9 cellular contexts compared by ENCODE assay signal in genomic region chr1:160437432-160438319, GRCh38. TPM values are rescaled to one million over a fixed set of nuclear protein-coding genes. Genes with fewer than 3 reads are reported as not detected.
DNase-seq lines count a peak whose midpoint lies in the region; ATAC-seq and TF ChIP-seq lines count a peak whose summit lies in the region.
"Had no signal": no experiment of that assay in that cellular context is flagged by ENCODE, and none has a peak within 500 bp of the region (broad histone marks: within the 10 kb centered on the region; RNA-seq: fewer than 3 reads in every experiment).

No MANE protein-coding gene starts in this region.

- no peaks in the 10 kb centered on the region for H3K9me3 ChIP-seq in CD4-positive, CD25-positive, alpha-beta regulatory T cell (ENCODE audit: control insufficient read depth in 2 of 2, low read length in 2 of 2)
- no peaks in the 10 kb centered on the region for H3K9me3 ChIP-seq in gastrocnemius medialis

- H3K9me3 Mint-ChIP-seq in CD4-positive, CD25-positive, alpha-beta regulatory T cell, result peaks cover 0 to 6% (median 0%) of the 10 kb centered on the region in 7 donors
- no peaks in the 10 kb centered on the region for H3K9me3 Mint-ChIP-seq in glutamatergic neuron (ENCODE audit: unreplicated experiment)

- peak; percentile 83 for ATAC-seq in CD4-positive, CD25-positive, alpha-beta regulatory T cell (ENCODE audit: low read depth in 2 of 2)
- ATAC-seq in GM19397 (IDR thresholded peaks at IDR 0.05; ENCODE audit: unreplicated experiment) (peak; percentile 71), HG03432 (IDR thresholded peaks at IDR 0.05; ENCODE audit: unreplicated experiment) (peak; percentile 82), gastrocnemius medialis (no peak), HG03025 (IDR thresholded peaks at IDR 0.05; ENCODE audit: low FRiP score, unreplicated experiment) (no peak)

- H3K36me3 Mint-ChIP-seq in CD4-positive, CD25-positive, alpha-beta regulatory T cell, result no peaks in the 10 kb centered on the region
- no peaks in the 10 kb centered on the region for H3K36me3 Mint-ChIP-seq in glutamatergic neuron (ENCODE audit: unreplicated experiment)

- peaks cover 26% of the 10 kb centered on the region for H3K4me1 ChIP-seq in CD4-positive, CD25-positive, alpha-beta regulatory T cell (ENCODE audit: control insufficient read depth, insufficient read depth, low read length, poor library complexity, severe bottlenecking)
- no peaks in the 10 kb centered on the region for H3K4me1 ChIP-seq in gastrocnemius medialis

- H3K27ac Mint-ChIP-seq in CD4-positive, CD25-positive, alpha-beta regulatory T cell, result peak overlapping the region; percentile 96 to 99 (median 97)
- H3K27ac Mint-ChIP-seq in glutamatergic neuron (ENCODE audit: unreplicated experiment), result no peak overlapping the region

- in situ Hi-C loops in gastrocnemius medialis (cut with MboI; ENCODE audit: low sequenced_read_pairs in 4 of 4), result no loop called here

- peak in 2 of 3 donors; percentile 57 to 84 for DNase-seq in CD4-positive, CD25-positive, alpha-beta regulatory T cell
- no peak for DNase-seq in coronary artery (ENCODE audit: low spot score)
- DNase-seq in GM20000 (ENCODE audit: low spot score), result no peak
- no peak for DNase-seq in gastrocnemius medialis
- DNase-seq in glutamatergic neuron, result no peak
- DNase-seq: activated CD4-positive, alpha-beta T cell treated with anti-CD3 and anti-CD28 coated beads for 4 hours had no signal

- TF ChIP-seq CTCF in coronary artery (IDR thresholded peaks at IDR 0.05) (no peak), GM20000 (IDR thresholded peaks at IDR 0.05; ENCODE audit: extremely low read depth, missing control alignments) (no peak), gastrocnemius medialis (IDR thresholded peaks at IDR 0.05 in 4 of 5, conservative IDR thresholded peaks at IDR 0.05 in 1 of 5) (no peak), glutamatergic neuron (IDR thresholded peaks at IDR 0.05; ENCODE audit: partially characterized antibody, unreplicated experiment) (no peak)

- intact Hi-C loops in gastrocnemius medialis (cut with DNase I; ENCODE audit: low total_unique reads), result no loop called here

- H3K4me3 Mint-ChIP-seq in CD4-positive, CD25-positive, alpha-beta regulatory T cell, result peak overlapping the region; percentile 17 to 94 (median 82)
- H3K4me3 Mint-ChIP-seq in glutamatergic neuron (ENCODE audit: unreplicated experiment), result no peak overlapping the region

- no peaks in the 10 kb centered on the region for H3K27me3 Mint-ChIP-seq in CD4-positive, CD25-positive, alpha-beta regulatory T cell
- H3K27me3 Mint-ChIP-seq in glutamatergic neuron (ENCODE audit: unreplicated experiment), result peaks cover 2% of the 10 kb centered on the region

- H3K36me3 ChIP-seq in CD4-positive, CD25-positive, alpha-beta regulatory T cell (ENCODE audit: control insufficient read depth, insufficient read depth, low read length), result no peaks in the 10 kb centered on the region
- H3K36me3 ChIP-seq in gastrocnemius medialis, result no peaks in the 10 kb centered on the region

- peak overlapping the region; percentile 67 for H3K4me3 ChIP-seq in CD4-positive, CD25-positive, alpha-beta regulatory T cell (ENCODE audit: low read depth, low read length)
- H3K4me3 ChIP-seq in coronary artery (peak overlapping the region; percentile 38), gastrocnemius medialis (no peak overlapping the region)

- no peaks in the 10 kb centered on the region for H3K27me3 ChIP-seq in CD4-positive, CD25-positive, alpha-beta regulatory T cell (ENCODE audit: control insufficient read depth, insufficient read depth, low read length)
- H3K27me3 ChIP-seq in gastrocnemius medialis, result no peaks in the 10 kb centered on the region

- peaks cover 11 to 36% (median 31%) of the 10 kb centered on the region in 4 donors for H3K4me1 Mint-ChIP-seq in CD4-positive, CD25-positive, alpha-beta regulatory T cell
- H3K4me1 Mint-ChIP-seq in glutamatergic neuron (ENCODE audit: low read depth, unreplicated experiment), result no peaks in the 10 kb centered on the region

- H3K27ac ChIP-seq in CD4-positive, CD25-positive, alpha-beta regulatory T cell (ENCODE audit: insufficient read depth, low read length, poor library complexity, severe bottlenecking), result peak overlapping the region; percentile 75
- H3K27ac ChIP-seq in coronary artery (no peak overlapping the region), gastrocnemius medialis (peak overlapping the region in 1 of 4 donors; percentile 38)

- no peak for TF ChIP-seq POLR2A in gastrocnemius medialis (IDR thresholded peaks at IDR 0.05)

RNA-seq across cellular contexts. Expression of gene VANGL2, which starts 37.3 kb away (rescaled TPM):
- 0.07 TPM for total RNA-seq in CD4-positive, CD25-positive, alpha-beta regulatory T cell
- not detected for polyA plus RNA-seq in CD4-positive, CD25-positive, alpha-beta regulatory T cell
- total RNA-seq in gastrocnemius medialis, result 1 to 10 TPM in 1 of 4 donors, under 1 TPM in 2, not detected in 1; 0.26 to 1.2 (median 0.78) TPM
- total RNA-seq in glutamatergic neuron (ENCODE audit: unreplicated experiment), result 79.4 TPM

Comparison
In these comparisons a context has a peak if more than half of its experiments do, and no peak if none do; other contexts are left out.
1. ATAC-seq: peak in CD4-positive, CD25-positive, alpha-beta regulatory T cell (2 of 2), GM19397 (single experiment) and HG03432 (single experiment); none in gastrocnemius medialis (0 of 2) and HG03025 (single experiment).
2. DNase-seq: peak in CD4-positive, CD25-positive, alpha-beta regulatory T cell (2 of 3); none in coronary artery (single experiment), GM20000 (single experiment), gastrocnemius medialis (0 of 2) and glutamatergic neuron (single experiment).
3. H3K4me3 ChIP-seq: peak in CD4-positive, CD25-positive, alpha-beta regulatory T cell (single experiment) and coronary artery (single experiment); none in gastrocnemius medialis (0 of 4).
4. RNA of gene VANGL2, which starts 37.3 kb away (total RNA-seq): 79.4 TPM in glutamatergic neuron (single experiment); 0.26 to 1.2 TPM in gastrocnemius medialis and 0.07 TPM in CD4-positive, CD25-positive, alpha-beta regulatory T cell (single experiment); every median in the first group is over 10 times any median in the second.